ENCODE assay signal across 8 cellular contexts in the genomic region with DNA sequence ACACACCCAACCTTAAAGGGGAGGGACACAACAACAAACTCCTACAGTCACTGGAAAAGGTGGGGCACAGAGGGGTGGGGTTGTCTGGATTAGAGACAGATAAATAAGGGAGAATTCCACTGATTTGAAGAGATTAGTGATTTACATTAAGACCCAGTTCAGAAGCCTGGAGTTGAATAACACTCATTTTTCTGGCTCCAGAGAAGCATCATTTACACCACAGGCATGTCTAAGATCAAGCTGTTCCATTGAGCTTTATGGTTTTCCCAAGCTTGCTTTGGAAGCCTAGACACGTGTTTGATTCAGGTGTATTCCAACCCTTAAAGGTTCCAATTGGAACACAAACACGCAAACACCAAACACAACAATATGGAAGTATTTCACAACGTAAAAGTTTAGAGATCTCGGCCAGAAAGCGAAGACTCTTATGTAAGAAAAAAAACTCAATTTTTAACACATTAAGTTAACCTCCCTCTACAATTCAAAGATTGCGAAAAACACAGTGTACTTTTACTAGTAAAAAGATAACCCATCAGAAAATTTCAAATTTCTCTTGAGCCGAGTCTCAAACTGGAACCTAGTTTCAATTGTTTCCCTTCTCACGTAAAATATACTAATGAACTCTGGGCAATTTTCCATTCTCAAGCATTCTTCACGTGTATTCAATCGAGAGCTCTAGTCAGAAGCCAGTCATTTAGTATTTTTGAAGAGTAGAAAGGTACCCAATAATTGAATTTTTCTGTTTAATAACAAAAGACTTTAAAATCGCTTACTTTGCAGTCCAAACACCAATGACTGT. TPM values are rescaled to one million over a fixed set of nuclear protein-coding genes. Genes with fewer than 3 reads are reported as not detected.
A peak's percentile ranks its signal among the peaks of the same experiment; 100 is the strongest.
DNase-seq lines count a peak whose midpoint lies in the region; ATAC-seq and TF ChIP-seq lines count a peak whose summit lies in the region.

No MANE protein-coding gene starts in this region.

- H3K4me2 ChIP-seq in DND-41 (ENCODE audit: insufficient read depth, low read length) = peak overlapping the region; percentile 82
- H3K4me2 ChIP-seq in MM.1S (ENCODE audit: low read depth, low read length) = peak overlapping the region; percentile 83

- peaks cover 75% of the 10 kb centered on the region for H3K79me2 ChIP-seq in DND-41 (ENCODE audit: insufficient read depth, low read length)
- H3K79me2 ChIP-seq in MM.1S (ENCODE audit: low read length) = peaks cover 71% of the 10 kb centered on the region

- H3K9ac ChIP-seq in DND-41 (ENCODE audit: low read depth, low read length) (peak overlapping the region; percentile 98), MM.1S (ENCODE audit: low read length) (peak overlapping the region; percentile 96)

- peak overlapping the region; percentile 100 for H3K27ac Mint-ChIP-seq in neural crest cell (ENCODE audit: unreplicated experiment)

- H3K27ac ChIP-seq in DND-41 (ENCODE audit: low read length) = peak overlapping the region; percentile 99
- peak overlapping the region; percentile 90; the same call in 1 of the 2 replicates for H3K27ac ChIP-seq in MM.1S (ENCODE audit: low read length)

- H3K9me3 ChIP-seq in DND-41 (ENCODE audit: insufficient read depth, low read length, severe bottlenecking) = no peaks in the 10 kb centered on the region
- no peaks in the 10 kb centered on the region for H3K9me3 ChIP-seq in MM.1S (replicated peaks; ENCODE audit: insufficient read depth, low read length)

- H3K4me1 Mint-ChIP-seq in neural crest cell = peaks cover 60% of the 10 kb centered on the region

- H3K36me3 ChIP-seq in DND-41 (ENCODE audit: insufficient read depth, low read length) (peaks cover 63% of the 10 kb centered on the region), MM.1S (replicated peaks; ENCODE audit: insufficient read depth, low read length) (peaks cover 13% of the 10 kb centered on the region; the same call in 1 of the 2 replicates)

- no peaks in the 10 kb centered on the region for H3K9me2 ChIP-seq in MM.1S (replicated peaks; ENCODE audit: insufficient read depth, low read length)

- H3K4me3 ChIP-seq in DND-41 (ENCODE audit: low read depth in 1 of 2, low read length in 2 of 2) = peak overlapping the region; percentile 68 to 91
- H3K4me3 ChIP-seq in MM.1S (ENCODE audit: low read length) = peak overlapping the region; percentile 83

- H3K4me1 ChIP-seq in DND-41 (ENCODE audit: insufficient read depth, low read length) (peaks cover 56% of the 10 kb centered on the region), MM.1S (ENCODE audit: low read length) (peaks cover 36% of the 10 kb centered on the region)

- peaks cover 3% of the 10 kb centered on the region for H3K9me3 Mint-ChIP-seq in neural crest cell

- peaks cover 44% of the 10 kb centered on the region for H3F3A ChIP-seq in MM.1S (ENCODE audit: insufficient read depth, low read length)

- no peak for TF ChIP-seq CTCF in DND-41 (IDR thresholded peaks at IDR 0.05; ENCODE audit: borderline replicate concordance, extremely low read depth, low read length, poor library complexity, severe bottlenecking)
- no peak for TF ChIP-seq CTCF in MM.1S (IDR thresholded peaks at IDR 0.05; ENCODE audit: low read length)
- no peak for TF ChIP-seq CTCF in neural crest cell (conservative IDR thresholded peaks at IDR 0.05)

- H3K27me3 ChIP-seq in DND-41 (ENCODE audit: insufficient read depth, low read length, poor library complexity) (no peaks in the 10 kb centered on the region), MM.1S (replicated peaks; ENCODE audit: insufficient read depth, low read length) (no peaks in the 10 kb centered on the region)

- H2AFZ ChIP-seq in DND-41 (ENCODE audit: low read depth, low read length) = no peak overlapping the region
- no peak overlapping the region for H2AFZ ChIP-seq in MM.1S (ENCODE audit: low read length)

- H3K27me3 Mint-ChIP-seq in neural crest cell (ENCODE audit: low read depth) = peaks cover 31% of the 10 kb centered on the region

- DNase-seq in DND-41 (no peak), MM.1S (no peak), dermis blood vessel endothelial cell (peak; percentile 38), neural crest cell (ENCODE audit: low read depth, low spot score) (no peak), amniotic stem cell (lab: John Stamatoyannopoulos, UW) (no peak)
- DNase-seq in stimulated activated CD4-positive, alpha-beta T cell treated with anti-CD3 and anti-CD28 coated beads, Interleukin-12 subunit alpha, Interleukin-12 subunit beta, amount 100 ng/mL, for 4 hours = no peak

- H3K4me3 Mint-ChIP-seq in neural crest cell = peak overlapping the region; percentile 99

- no peak for ATAC-seq in DND-41 (ENCODE audit: insufficient read depth, low read depth)
- no peak for ATAC-seq in GM18907 (IDR thresholded peaks at IDR 0.05; ENCODE audit: unreplicated experiment)
- no peak for ATAC-seq in GM18511 (IDR thresholded peaks at IDR 0.05; ENCODE audit: unreplicated experiment)

- peaks cover 42% of the 10 kb centered on the region for H3K36me3 Mint-ChIP-seq in neural crest cell (ENCODE audit: low read depth)

- H4K20me1 ChIP-seq in DND-41 (ENCODE audit: insufficient read depth, low read length) = peaks cover 68% of the 10 kb centered on the region
- H4K20me1 ChIP-seq in MM.1S (ENCODE audit: insufficient read depth, low read length) = peaks cover 58% of the 10 kb centered on the region

RNA-seq across cellular contexts. Expression of a gene that starts 2.1 kb away (rescaled TPM):
- total RNA-seq in dermis blood vessel endothelial cell (219 and 227 TPM in 2 replicates), neural crest cell (314 and 329 TPM in 2 replicates)
